In genomic region chr4:139164731-139165130, GRCh38 we compare ENCODE assay signal across 2 cellular contexts.
TF ChIP-seq lines count a peak whose summit lies in the region.

No MANE protein-coding gene starts in this region.

TF ChIP-seq in GM23338, 12 proteins besides CTCF, POLR2A, EP300 and RAD21:
- no peak for TF ChIP-seq EZH2 (IDR thresholded peaks at IDR 0.05; ENCODE audit: low read depth, unreplicated experiment)
- no peak for TF ChIP-seq CREB1 (CRISPR knock-in tag; IDR thresholded peaks at IDR 0.05; ENCODE audit: low read depth)
- TF ChIP-seq ETS1 (IDR thresholded peaks at IDR 0.05) = no peak
- TF ChIP-seq ZNF462 (CRISPR knock-in tag; IDR thresholded peaks at IDR 0.05) = no peak
- no peak for TF ChIP-seq STAT1 (IDR thresholded peaks at IDR 0.05; ENCODE audit: unreplicated experiment)
- no peak for TF ChIP-seq EZH2phosphoT487 (IDR thresholded peaks at IDR 0.05; ENCODE audit: unreplicated experiment)
- TF ChIP-seq ZNF331 (CRISPR knock-in tag; IDR thresholded peaks at IDR 0.05; ENCODE audit: low read depth) = no peak
- no peak for TF ChIP-seq NANOG (IDR thresholded peaks at IDR 0.05; ENCODE audit: borderline replicate concordance)
- TF ChIP-seq JUNB (IDR thresholded peaks at IDR 0.05; ENCODE audit: unreplicated experiment) = no peak
- TF ChIP-seq REST (IDR thresholded peaks at IDR 0.05; ENCODE audit: unreplicated experiment) = no peak
- no peak for TF ChIP-seq ZNF114 (CRISPR knock-in tag; IDR thresholded peaks at IDR 0.05)

TF ChIP-seq in H1, 55 proteins besides CTCF, POLR2A, EP300 and RAD21:
- TF ChIP-seq SRF (IDR thresholded peaks at IDR 0.05; ENCODE audit: low read depth, low read length) = no peak
- TF ChIP-seq CBX5 (IDR thresholded peaks at IDR 0.05; ENCODE audit: low read depth, low read length) = no peak
- TF ChIP-seq CEBPB (IDR thresholded peaks at IDR 0.05; ENCODE audit: low read depth, low read length) = no peak
- TF ChIP-seq FOSL1 (IDR thresholded peaks at IDR 0.05; ENCODE audit: insufficient read depth, low read depth, low read length) = no peak
- no peak for TF ChIP-seq TCF12 (IDR thresholded peaks at IDR 0.05; ENCODE audit: low read depth, low read length)
- TF ChIP-seq TAF1 (IDR thresholded peaks at IDR 0.05; ENCODE audit: low read depth, low read length) = no peak
- no peak for TF ChIP-seq BRCA1 (IDR thresholded peaks at IDR 0.05; ENCODE audit: low read depth, low read length)
